Comparison of ENCODE assay signal across 1 cellular context in the genomic region with DNA sequence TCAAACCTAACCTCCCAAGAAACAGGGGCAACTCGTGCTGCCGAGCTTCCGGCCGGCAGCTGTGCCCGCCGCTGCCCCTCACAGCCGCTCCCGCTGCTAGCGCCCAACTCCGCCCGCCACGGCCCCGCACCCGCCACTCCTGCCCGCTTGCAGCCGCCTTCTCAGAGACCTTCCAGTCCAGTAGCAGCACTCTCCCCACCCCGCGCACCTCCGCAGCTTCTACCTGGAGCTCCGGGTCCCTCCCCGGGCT.
A peak's percentile ranks its signal among the peaks of the same experiment; 100 is the strongest.
TF ChIP-seq lines count a peak whose summit lies in the region.

No MANE protein-coding gene starts in this region.

TF ChIP-seq in HepG2, 621 proteins besides CTCF, POLR2A, EP300 and RAD21 (continued from another document and continues in another):
- TF ChIP-seq, protein P1, sequence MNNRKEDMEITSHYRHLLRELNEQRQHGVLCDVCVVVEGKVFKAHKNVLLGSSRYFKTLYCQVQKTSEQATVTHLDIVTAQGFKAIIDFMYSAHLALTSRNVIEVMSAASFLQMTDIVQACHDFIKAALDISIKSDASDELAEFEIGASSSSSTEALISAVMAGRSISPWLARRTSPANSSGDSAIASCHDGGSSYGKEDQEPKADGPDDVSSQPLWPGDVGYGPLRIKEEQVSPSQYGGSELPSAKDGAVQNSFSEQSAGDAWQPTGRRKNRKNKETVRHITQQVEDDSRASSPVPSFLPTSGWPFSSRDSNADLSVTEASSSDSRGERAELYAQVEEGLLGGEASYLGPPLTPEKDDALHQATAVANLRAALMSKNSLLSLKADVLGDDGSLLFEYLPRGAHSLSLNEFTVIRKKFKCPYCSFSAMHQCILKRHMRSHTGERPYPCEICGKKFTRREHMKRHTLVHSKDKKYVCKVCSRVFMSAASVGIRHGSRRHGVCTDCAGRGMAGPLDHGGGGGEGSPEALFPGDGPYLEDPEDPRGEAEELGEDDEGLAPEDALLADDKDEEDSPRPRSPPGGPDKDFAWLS (CRISPR knock-in tag; IDR thresholded peaks at IDR 0.05; ENCODE audit: borderline replicate concordance) = 0 out of 2 replicates have a peak, but pooled peaks have one; percentile 11
- peak; percentile 43; the same call in 1 of the 2 replicates for TF ChIP-seq BATF2 (CRISPR knock-in tag; IDR thresholded peaks at IDR 0.05)
- TF ChIP-seq ZKSCAN1 (IDR thresholded peaks at IDR 0.05; ENCODE audit: low read length) = no peak
- no peak; the same call in 1 of the 2 replicates for TF ChIP-seq POGZ (CRISPR knock-in tag; IDR thresholded peaks at IDR 0.05)
- TF ChIP-seq GTF2F1 (IDR thresholded peaks at IDR 0.05; ENCODE audit: low read length) = no peak
- no peak for TF ChIP-seq ZNF432 (CRISPR knock-in tag; IDR thresholded peaks at IDR 0.05; ENCODE audit: borderline replicate concordance)
- no peak for TF ChIP-seq ZSCAN5A (CRISPR knock-in tag; IDR thresholded peaks at IDR 0.05; ENCODE audit: borderline replicate concordance)
- TF ChIP-seq, protein P2, sequence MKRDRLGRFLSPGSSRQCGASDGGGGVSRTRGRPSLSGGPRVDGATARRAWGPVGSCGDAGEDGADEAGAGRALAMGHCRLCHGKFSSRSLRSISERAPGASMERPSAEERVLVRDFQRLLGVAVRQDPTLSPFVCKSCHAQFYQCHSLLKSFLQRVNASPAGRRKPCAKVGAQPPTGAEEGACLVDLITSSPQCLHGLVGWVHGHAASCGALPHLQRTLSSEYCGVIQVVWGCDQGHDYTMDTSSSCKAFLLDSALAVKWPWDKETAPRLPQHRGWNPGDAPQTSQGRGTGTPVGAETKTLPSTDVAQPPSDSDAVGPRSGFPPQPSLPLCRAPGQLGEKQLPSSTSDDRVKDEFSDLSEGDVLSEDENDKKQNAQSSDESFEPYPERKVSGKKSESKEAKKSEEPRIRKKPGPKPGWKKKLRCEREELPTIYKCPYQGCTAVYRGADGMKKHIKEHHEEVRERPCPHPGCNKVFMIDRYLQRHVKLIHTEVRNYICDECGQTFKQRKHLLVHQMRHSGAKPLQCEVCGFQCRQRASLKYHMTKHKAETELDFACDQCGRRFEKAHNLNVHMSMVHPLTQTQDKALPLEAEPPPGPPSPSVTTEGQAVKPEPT (CRISPR knock-in tag; IDR thresholded peaks at IDR 0.05; ENCODE audit: low read depth) = peak; percentile 76; the same call in 1 of the 2 replicates
- TF ChIP-seq HDAC6 (IDR thresholded peaks at IDR 0.05; ENCODE audit: low read depth, low read length) = no peak
- TF ChIP-seq ELF3 (CRISPR knock-in tag; IDR thresholded peaks at IDR 0.05) = no peak
- no peak; the same call in 1 of the 2 replicates for TF ChIP-seq SNAPC2 (CRISPR knock-in tag; IDR thresholded peaks at IDR 0.05)
- TF ChIP-seq, protein P3, sequence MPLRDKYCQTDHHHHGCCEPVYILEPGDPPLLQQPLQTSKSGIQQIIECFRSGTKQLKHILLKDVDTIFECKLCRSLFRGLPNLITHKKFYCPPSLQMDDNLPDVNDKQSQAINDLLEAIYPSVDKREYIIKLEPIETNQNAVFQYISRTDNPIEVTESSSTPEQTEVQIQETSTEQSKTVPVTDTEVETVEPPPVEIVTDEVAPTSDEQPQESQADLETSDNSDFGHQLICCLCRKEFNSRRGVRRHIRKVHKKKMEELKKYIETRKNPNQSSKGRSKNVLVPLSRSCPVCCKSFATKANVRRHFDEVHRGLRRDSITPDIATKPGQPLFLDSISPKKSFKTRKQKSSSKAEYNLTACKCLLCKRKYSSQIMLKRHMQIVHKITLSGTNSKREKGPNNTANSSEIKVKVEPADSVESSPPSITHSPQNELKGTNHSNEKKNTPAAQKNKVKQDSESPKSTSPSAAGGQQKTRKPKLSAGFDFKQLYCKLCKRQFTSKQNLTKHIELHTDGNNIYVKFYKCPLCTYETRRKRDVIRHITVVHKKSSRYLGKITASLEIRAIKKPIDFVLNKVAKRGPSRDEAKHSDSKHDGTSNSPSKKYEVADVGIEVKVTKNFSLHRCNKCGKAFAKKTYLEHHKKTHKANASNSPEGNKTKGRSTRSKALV (CRISPR knock-in tag; IDR thresholded peaks at IDR 0.05) = peak; percentile 65; the same call in 1 of the 2 replicates
- no peak; the same call in 1 of the 2 replicates for TF ChIP-seq ZSCAN9 (CRISPR knock-in tag; IDR thresholded peaks at IDR 0.05; ENCODE audit: borderline replicate concordance)
- no peak for TF ChIP-seq SP1 (IDR thresholded peaks at IDR 0.05)
- no peak for TF ChIP-seq SP1 (CRISPR knock-in tag; IDR thresholded peaks at IDR 0.05)
- TF ChIP-seq ZNF768 (CRISPR knock-in tag; IDR thresholded peaks at IDR 0.05) = 0 out of 2 replicates have a peak, but pooled peaks have one; percentile 14
- TF ChIP-seq ZNF614 (CRISPR knock-in tag; IDR thresholded peaks at IDR 0.05; ENCODE audit: borderline replicate concordance) = 0 out of 2 replicates have a peak, but pooled peaks have one; percentile 10
- TF ChIP-seq SP4 (CRISPR knock-in tag; IDR thresholded peaks at IDR 0.05) = no peak
- no peak for TF ChIP-seq PRPF4 (IDR thresholded peaks at IDR 0.05; ENCODE audit: low read depth, low read length, poor library complexity, severe bottlenecking)
- no peak; the same call in 1 of the 2 replicates for TF ChIP-seq ZNF337 (CRISPR knock-in tag; IDR thresholded peaks at IDR 0.05; ENCODE audit: borderline replicate concordance, low read depth)
- no peak for TF ChIP-seq NFKBIZ (CRISPR knock-in tag; IDR thresholded peaks at IDR 0.05)
- TF ChIP-seq ZNF30 (CRISPR knock-in tag; IDR thresholded peaks at IDR 0.05) = no peak
- TF ChIP-seq NPAS2 (CRISPR knock-in tag; IDR thresholded peaks at IDR 0.05; ENCODE audit: borderline replicate concordance) = no peak
- no peak for TF ChIP-seq ZBTB2 (CRISPR knock-in tag; IDR thresholded peaks at IDR 0.05; ENCODE audit: low read depth)
- TF ChIP-seq, protein P4, sequence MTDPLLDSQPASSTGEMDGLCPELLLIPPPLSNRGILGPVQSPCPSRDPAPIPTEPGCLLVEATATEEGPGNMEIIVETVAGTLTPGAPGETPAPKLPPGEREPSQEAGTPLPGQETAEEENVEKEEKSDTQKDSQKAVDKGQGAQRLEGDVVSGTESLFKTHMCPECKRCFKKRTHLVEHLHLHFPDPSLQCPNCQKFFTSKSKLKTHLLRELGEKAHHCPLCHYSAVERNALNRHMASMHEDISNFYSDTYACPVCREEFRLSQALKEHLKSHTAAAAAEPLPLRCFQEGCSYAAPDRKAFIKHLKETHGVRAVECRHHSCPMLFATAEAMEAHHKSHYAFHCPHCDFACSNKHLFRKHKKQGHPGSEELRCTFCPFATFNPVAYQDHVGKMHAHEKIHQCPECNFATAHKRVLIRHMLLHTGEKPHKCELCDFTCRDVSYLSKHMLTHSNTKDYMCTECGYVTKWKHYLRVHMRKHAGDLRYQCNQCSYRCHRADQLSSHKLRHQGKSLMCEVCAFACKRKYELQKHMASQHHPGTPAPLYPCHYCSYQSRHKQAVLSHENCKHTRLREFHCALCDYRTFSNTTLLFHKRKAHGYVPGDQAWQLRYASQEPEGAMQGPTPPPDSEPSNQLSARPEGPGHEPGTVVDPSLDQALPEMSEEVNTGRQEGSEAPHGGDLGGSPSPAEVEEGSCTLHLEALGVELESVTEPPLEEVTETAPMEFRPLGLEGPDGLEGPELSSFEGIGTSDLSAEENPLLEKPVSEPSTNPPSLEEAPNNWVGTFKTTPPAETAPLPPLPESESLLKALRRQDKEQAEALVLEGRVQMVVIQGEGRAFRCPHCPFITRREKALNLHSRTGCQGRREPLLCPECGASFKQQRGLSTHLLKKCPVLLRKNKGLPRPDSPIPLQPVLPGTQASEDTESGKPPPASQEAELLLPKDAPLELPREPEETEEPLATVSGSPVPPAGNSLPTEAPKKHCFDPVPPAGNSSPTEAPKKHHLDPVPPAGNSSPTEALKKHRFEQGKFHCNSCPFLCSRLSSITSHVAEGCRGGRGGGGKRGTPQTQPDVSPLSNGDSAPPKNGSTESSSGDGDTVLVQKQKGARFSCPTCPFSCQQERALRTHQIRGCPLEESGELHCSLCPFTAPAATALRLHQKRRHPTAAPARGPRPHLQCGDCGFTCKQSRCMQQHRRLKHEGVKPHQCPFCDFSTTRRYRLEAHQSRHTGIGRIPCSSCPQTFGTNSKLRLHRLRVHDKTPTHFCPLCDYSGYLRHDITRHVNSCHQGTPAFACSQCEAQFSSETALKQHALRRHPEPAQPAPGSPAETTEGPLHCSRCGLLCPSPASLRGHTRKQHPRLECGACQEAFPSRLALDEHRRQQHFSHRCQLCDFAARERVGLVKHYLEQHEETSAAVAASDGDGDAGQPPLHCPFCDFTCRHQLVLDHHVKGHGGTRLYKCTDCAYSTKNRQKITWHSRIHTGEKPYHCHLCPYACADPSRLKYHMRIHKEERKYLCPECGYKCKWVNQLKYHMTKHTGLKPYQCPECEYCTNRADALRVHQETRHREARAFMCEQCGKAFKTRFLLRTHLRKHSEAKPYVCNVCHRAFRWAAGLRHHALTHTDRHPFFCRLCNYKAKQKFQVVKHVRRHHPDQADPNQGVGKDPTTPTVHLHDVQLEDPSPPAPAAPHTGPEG (CRISPR knock-in tag; IDR thresholded peaks at IDR 0.05) = no peak; the same call in 1 of the 2 replicates
- no peak for TF ChIP-seq FOXK1 (CRISPR knock-in tag; IDR thresholded peaks at IDR 0.05; ENCODE audit: borderline replicate concordance, low read depth)
- no peak for TF ChIP-seq SETDB1 (CRISPR knock-in tag; IDR thresholded peaks at IDR 0.05; ENCODE audit: borderline replicate concordance)
- TF ChIP-seq, protein P5, sequence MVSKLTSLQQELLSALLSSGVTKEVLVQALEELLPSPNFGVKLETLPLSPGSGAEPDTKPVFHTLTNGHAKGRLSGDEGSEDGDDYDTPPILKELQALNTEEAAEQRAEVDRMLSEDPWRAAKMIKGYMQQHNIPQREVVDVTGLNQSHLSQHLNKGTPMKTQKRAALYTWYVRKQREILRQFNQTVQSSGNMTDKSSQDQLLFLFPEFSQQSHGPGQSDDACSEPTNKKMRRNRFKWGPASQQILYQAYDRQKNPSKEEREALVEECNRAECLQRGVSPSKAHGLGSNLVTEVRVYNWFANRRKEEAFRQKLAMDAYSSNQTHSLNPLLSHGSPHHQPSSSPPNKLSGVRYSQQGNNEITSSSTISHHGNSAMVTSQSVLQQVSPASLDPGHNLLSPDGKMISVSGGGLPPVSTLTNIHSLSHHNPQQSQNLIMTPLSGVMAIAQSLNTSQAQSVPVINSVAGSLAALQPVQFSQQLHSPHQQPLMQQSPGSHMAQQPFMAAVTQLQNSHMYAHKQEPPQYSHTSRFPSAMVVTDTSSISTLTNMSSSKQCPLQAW (CRISPR knock-in tag; IDR thresholded peaks at IDR 0.05) = no peak
- no peak for TF ChIP-seq PITX1 (CRISPR knock-in tag; IDR thresholded peaks at IDR 0.05)
- no peak for TF ChIP-seq ZC3H13 (CRISPR knock-in tag; IDR thresholded peaks at IDR 0.05)
- no peak for TF ChIP-seq HOXA9 (CRISPR knock-in tag; IDR thresholded peaks at IDR 0.05; ENCODE audit: borderline replicate concordance)
- no peak for TF ChIP-seq SUZ12 (IDR thresholded peaks at IDR 0.05; ENCODE audit: low read depth, low read length)
- 0 out of 2 replicates have a peak, but pooled peaks have one; percentile 64 for TF ChIP-seq ZNF136 (CRISPR knock-in tag; IDR thresholded peaks at IDR 0.05; ENCODE audit: low read depth)
- TF ChIP-seq BORCS8-MEF2B (CRISPR knock-in tag; IDR thresholded peaks at IDR 0.05) = peak; percentile 91; the same call in 1 of the 2 replicates
- no peak for TF ChIP-seq FOSL2 (CRISPR knock-in tag; IDR thresholded peaks at IDR 0.05)
- no peak for TF ChIP-seq MIXL1 (CRISPR knock-in tag; IDR thresholded peaks at IDR 0.05)
- TF ChIP-seq IRX3 (CRISPR knock-in tag; IDR thresholded peaks at IDR 0.05; ENCODE audit: borderline replicate concordance, low read depth) = no peak
- peak; percentile 93 for TF ChIP-seq TAF1 (CRISPR knock-in tag; IDR thresholded peaks at IDR 0.05)
- TF ChIP-seq MBD4 (IDR thresholded peaks at IDR 0.05; ENCODE audit: borderline replicate concordance, low read length) = no peak
